Comparison of ENCODE assay signal across 18 cellular contexts in genomic region chrX:110212299-110212698, GRCh38.
DNase-seq lines count a peak whose midpoint lies in the region; ATAC-seq, FAIRE-seq and TF ChIP-seq lines count a peak whose summit lies in the region.
"Had no signal": no experiment of that assay in that cellular context is flagged by ENCODE, and none has a peak within 500 bp of the region (broad histone marks: within the 10 kb centered on the region; RNA-seq: fewer than 3 reads in every experiment).

No MANE protein-coding gene starts in this region.

- H3K4me1 Mint-ChIP-seq in GM23338 (peaks cover 13% of the 10 kb centered on the region; the same call in 2 of the 3 replicates), WTC11 (peaks cover 8% of the 10 kb centered on the region), glutamatergic neuron (ENCODE audit: low read depth, unreplicated experiment) (peaks cover 7% of the 10 kb centered on the region)

- H3K27ac Mint-ChIP-seq in GM23338 (no peak overlapping the region), WTC11 (no peak overlapping the region), glutamatergic neuron (ENCODE audit: unreplicated experiment) (no peak overlapping the region)

- H3K4me1 ChIP-seq in A549 (peaks cover 69% of the 10 kb centered on the region), GM23338 (ENCODE audit: insufficient read depth) (no peaks in the 10 kb centered on the region)
- H3K4me1 ChIP-seq: ascending aorta, gastroesophageal sphincter, prostate gland had no signal

- H3K27ac ChIP-seq in A549, result peak overlapping the region; percentile 12 to 54; a peak in 2 of 6 replicates
- no peak overlapping the region for H3K27ac ChIP-seq in GM23338 (ENCODE audit: low read depth)
- H3K27ac ChIP-seq: ascending aorta, gastroesophageal sphincter, prostate gland, VCaP had no signal

- H3K9me3 Mint-ChIP-seq in GM23338 (no peaks in the 10 kb centered on the region), WTC11 (no peaks in the 10 kb centered on the region), glutamatergic neuron (ENCODE audit: unreplicated experiment) (peaks cover 2% of the 10 kb centered on the region)

- no peak for TF ChIP-seq CTCF in A549 (IDR thresholded peaks at IDR 0.05)
- peak in 1 of 2 experiments; percentile 42; a peak in 1 of 4 replicates for TF ChIP-seq CTCF in GM23338 (conservative IDR thresholded peaks at IDR 0.05; ENCODE audit: low read depth in 2 of 2)
- no peak for TF ChIP-seq CTCF in WTC11 (IDR thresholded peaks at IDR 0.05)
- peak; percentile 60 for TF ChIP-seq CTCF in glutamatergic neuron (IDR thresholded peaks at IDR 0.05; ENCODE audit: partially characterized antibody, unreplicated experiment)

- peak; percentile 15 to 17 for DNase-seq in A549 (ENCODE audit: low read depth in 1 of 2, low spot score in 1 of 2)
- peak; percentile 30 for DNase-seq in GM23338 (ENCODE audit: low spot score)
- DNase-seq in WTC11 (ENCODE audit: low spot score), result no peak
- no peak for DNase-seq in glutamatergic neuron
- no peak for DNase-seq in HCEC 1CT
- DNase-seq in H7, result no peak
- DNase-seq: activated gamma-delta T cell; effector CD4-positive, alpha-beta T cell; MM.1S; mucosa of descending colon; NCI-H2171; substantia nigra had no signal

- peak; percentile 86 for FAIRE-seq in A549 (lab: Jason Lieb, UNC)

- H3K36me3 Mint-ChIP-seq in GM23338 (ENCODE audit: low read depth) (no peaks in the 10 kb centered on the region), WTC11 (no peaks in the 10 kb centered on the region), glutamatergic neuron (ENCODE audit: unreplicated experiment) (no peaks in the 10 kb centered on the region)

- H3K4me3 ChIP-seq in A549 (no peak overlapping the region), GM23338 (no peak overlapping the region), H7 (ENCODE audit: insufficient read depth, low read depth, low read length) (no peak overlapping the region)
- H3K4me3 ChIP-seq: ascending aorta, gastroesophageal sphincter, mucosa of descending colon, prostate gland had no signal

- H3K27me3 ChIP-seq in GM23338 (ENCODE audit: insufficient read depth) (no peaks in the 10 kb centered on the region), H7 (ENCODE audit: control insufficient read depth, insufficient read depth, low read length) (no peaks in the 10 kb centered on the region)
- H3K27me3 ChIP-seq: ascending aorta, gastroesophageal sphincter had no signal

- CTCF ChIA-PET in A549 (lab: Yijun Ruan, JAX), result interaction anchor here (1.5 kb wide), 1 partner anchor 195 kb away, joined by 3 read pairs; no protein-coding TSS in a partner anchor
- CTCF ChIA-PET in WTC11 (lab: Charles Lee), result no interaction called here

- no peaks in the 10 kb centered on the region for H3K9me2 ChIP-seq in GM23338 (ENCODE audit: insufficient read depth)

- H3K4me2 ChIP-seq in A549, result peak overlapping the region; percentile 11; the same call in 1 of the 3 replicates
- H3K4me2 ChIP-seq in GM23338, result no peak overlapping the region

- H3K4me3 Mint-ChIP-seq in GM23338 (no peak overlapping the region), WTC11 (no peak overlapping the region), glutamatergic neuron (ENCODE audit: unreplicated experiment) (no peak overlapping the region)

- H4K20me1 ChIP-seq in GM23338 (replicated peaks; ENCODE audit: insufficient read depth), result no peaks in the 10 kb centered on the region; the same call in 1 of the 2 replicates

- no peak for TF ChIP-seq POLR2A in A549 (IDR thresholded peaks at IDR 0.05; ENCODE audit: low read length)

- H3F3A ChIP-seq in GM23338 (replicated peaks; ENCODE audit: low read depth), result no peaks in the 10 kb centered on the region

- H2AFZ ChIP-seq in GM23338, result no peak overlapping the region

- H3K79me2 ChIP-seq in GM23338 (replicated peaks; ENCODE audit: insufficient read depth), result no peaks in the 10 kb centered on the region

- TF ChIP-seq RAD21 in A549 (conservative IDR thresholded peaks at IDR 0.05 in 1 of 2, IDR thresholded peaks at IDR 0.05 in 1 of 2), result no peak

- POLR2A ChIA-PET in A549 (lab: Yijun Ruan, JAX), result no interaction called here
- POLR2A ChIA-PET in WTC11 (lab: Charles Lee), result no interaction called here

- TF ChIP-seq EP300 in A549 (IDR thresholded peaks at IDR 0.05), result no peak

- 77% methylated on average over 3 of the region's 3 CpGs for WGBS in A549 (ENCODE audit: missing lambda C conversion rate)

- H3K27me3 Mint-ChIP-seq in GM23338 (ENCODE audit: insufficient read depth, low read depth, poor library complexity), result peaks cover 2% of the 10 kb centered on the region
- no peaks in the 10 kb centered on the region for H3K27me3 Mint-ChIP-seq in WTC11 (ENCODE audit: low read depth)
- H3K27me3 Mint-ChIP-seq in glutamatergic neuron (ENCODE audit: unreplicated experiment), result no peaks in the 10 kb centered on the region

- H3K9me3 ChIP-seq in A549, result no peaks in the 10 kb centered on the region
- H3K9me3 ChIP-seq: ascending aorta, gastroesophageal sphincter, mucosa of descending colon, prostate gland had no signal

- no peaks in the 10 kb centered on the region; the same call in 1 of the 2 replicates for H3K36me3 ChIP-seq in GM23338 (ENCODE audit: insufficient read depth)
- no peaks in the 10 kb centered on the region for H3K36me3 ChIP-seq in H7 (replicated peaks; ENCODE audit: control insufficient read depth, insufficient read depth, low read length)
- H3K36me3 ChIP-seq: ascending aorta, gastroesophageal sphincter, prostate gland had no signal

- ATAC-seq in A549, result peak in 1 of 2 experiments; percentile 49; a peak in 2 of 6 replicates
- no peak for ATAC-seq in GM23338
- peak; percentile 44; the same call in 1 of the 2 replicates for ATAC-seq in WTC11
- no peak for ATAC-seq in GM18520 (IDR thresholded peaks at IDR 0.05; ENCODE audit: unreplicated experiment)
- ATAC-seq in GM19395 (IDR thresholded peaks at IDR 0.05; ENCODE audit: unreplicated experiment), result no peak
- ATAC-seq: gastroesophageal sphincter, mucosa of descending colon had no signal

TF ChIP-seq in A549, 52 proteins besides CTCF, POLR2A, EP300 and RAD21:
- no peak for TF ChIP-seq MAZ (IDR thresholded peaks at IDR 0.05; ENCODE audit: borderline replicate concordance, low read depth, low read length)
- no peak for TF ChIP-seq MYC (IDR thresholded peaks at IDR 0.05; ENCODE audit: borderline replicate concordance, low read length)

TF ChIP-seq in GM23338, 12 proteins besides CTCF, POLR2A, EP300 and RAD21 (continues in another document):
- TF ChIP-seq JUNB (IDR thresholded peaks at IDR 0.05; ENCODE audit: unreplicated experiment) (no peak), NANOG (IDR thresholded peaks at IDR 0.05; ENCODE audit: borderline replicate concordance) (no peak), ZNF331 (CRISPR knock-in tag; IDR thresholded peaks at IDR 0.05; ENCODE audit: low read depth) (no peak), POLR2AphosphoS5 (IDR thresholded peaks at IDR 0.05; ENCODE audit: low read depth) (no peak), ZNF114 (CRISPR knock-in tag; IDR thresholded peaks at IDR 0.05) (no peak)

TF ChIP-seq in WTC11, 78 proteins besides CTCF, POLR2A, EP300 and RAD21:
- no peak for TF ChIP-seq NFYB (CRISPR knock-in tag; conservative IDR thresholded peaks at IDR 0.05; ENCODE audit: low read depth)
- TF ChIP-seq ARID4B (CRISPR knock-in tag; IDR thresholded peaks at IDR 0.05; ENCODE audit: borderline replicate concordance), result no peak
- no peak for TF ChIP-seq ELF4 (CRISPR knock-in tag; IDR thresholded peaks at IDR 0.05; ENCODE audit: low read depth)
- no peak for TF ChIP-seq ZNF263 (CRISPR knock-in tag; IDR thresholded peaks at IDR 0.05; ENCODE audit: low read depth)
- no peak for TF ChIP-seq TEAD1 (CRISPR knock-in tag; IDR thresholded peaks at IDR 0.05)
- no peak for TF ChIP-seq ZNF512 (CRISPR knock-in tag; IDR thresholded peaks at IDR 0.05; ENCODE audit: borderline replicate concordance)
- TF ChIP-seq RORB (CRISPR knock-in tag; IDR thresholded peaks at IDR 0.05), result no peak
- no peak for TF ChIP-seq TCF7 (CRISPR knock-in tag; IDR thresholded peaks at IDR 0.05; ENCODE audit: low read depth)

Comparison
In these comparisons a context has a peak if more than half of its experiments do, and no peak if none do; other contexts are left out.
1. DNase-seq: peak in A549 (2 of 2) and GM23338 (single experiment); none in WTC11 (single experiment), glutamatergic neuron (single experiment), HCEC 1CT (single experiment) and H7 (single experiment).